Comparison of ENCODE assay signal across 10 cellular contexts in the genomic region with DNA sequence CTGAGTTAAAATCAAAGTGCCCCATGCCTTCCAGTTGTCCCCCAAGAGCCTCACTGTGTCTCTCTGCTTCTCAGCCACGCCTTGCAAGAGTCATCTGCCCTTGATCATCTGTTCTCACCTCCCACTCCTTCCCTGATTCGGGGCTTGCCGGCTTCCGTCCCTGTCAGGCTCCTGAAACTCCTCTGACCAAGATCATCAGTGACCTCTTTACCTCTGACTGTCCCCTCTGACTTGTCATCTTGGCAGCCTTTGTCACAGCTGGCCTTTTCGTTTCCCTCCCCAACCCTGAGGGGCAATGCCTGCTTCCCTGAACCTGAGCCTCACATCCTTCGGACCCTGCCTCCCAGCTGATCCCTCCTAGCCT.
A peak's percentile ranks its signal among the peaks of the same experiment; 100 is the strongest.
DNase-seq lines count a peak whose midpoint lies in the region; ATAC-seq, FAIRE-seq and TF ChIP-seq lines count a peak whose summit lies in the region.
"Had no signal": no experiment of that assay in that cellular context is flagged by ENCODE, and none has a peak within 500 bp of the region (broad histone marks: within the 10 kb centered on the region; RNA-seq: fewer than 3 reads in every experiment).

No MANE protein-coding gene starts in this region.

- no peak for TF ChIP-seq POLR2A in GM12891 (IDR thresholded peaks at IDR 0.05; ENCODE audit: low read depth, low read length)

- ATAC-seq in GM21619 (IDR thresholded peaks at IDR 0.05; ENCODE audit: unreplicated experiment) (peak; percentile 61), GM21825 (IDR thresholded peaks at IDR 0.05; ENCODE audit: unreplicated experiment) (no peak)

- no peak for DNase-seq in GM12891 (ENCODE audit: insufficient read length, low spot score)
- peak; percentile 56 for DNase-seq in activated CD4-positive, CD25-positive, alpha-beta regulatory T cell treated with anti-CD3 and anti-CD28 coated beads, Interleukin-2, amount 50 U/mL, for 72 hours
- peak; percentile 54 to 61 (median 60) for DNase-seq in stimulated activated CD4-positive, alpha-beta T cell treated with anti-CD3 and anti-CD28 coated beads, Interleukin-12 subunit alpha, Interleukin-12 subunit beta, amount 100 ng/mL, for 48 hours (ENCODE audit: low read depth in 2 of 3, low spot score in 1 of 3)
- no peak for DNase-seq in dermis blood vessel endothelial cell
- no peak for DNase-seq in NCI-H1092 treated with DMSO at 0.1 percent for 48 hours (lab: John Stamatoyannopoulos, UW)
- no peak for DNase-seq in KBM-7
- DNase-seq: dorsolateral prefrontal cortex had no signal

- in situ Hi-C loops in KBM-7 (cut with MboI; ENCODE audit: low pct_unique_long_range_greater_than_20kb, low sequenced_read_pairs): no loop called here

- FAIRE-seq in GM12891 (lab: Jason Lieb, UNC): peak; percentile 16
- FAIRE-seq: RCC 7860 had no signal

TF ChIP-seq in GM12891, 5 proteins besides CTCF, POLR2A, EP300 and RAD21:
- TF ChIP-seq POU2F2 (IDR thresholded peaks at IDR 0.05; ENCODE audit: low read depth, low read length) (no peak), POLR2AphosphoS5 (IDR thresholded peaks at IDR 0.05; ENCODE audit: low read depth, low read length) (no peak), TAF1 (IDR thresholded peaks at IDR 0.05; ENCODE audit: low read depth, low read length) (no peak), PAX5 (IDR thresholded peaks at IDR 0.05; ENCODE audit: insufficient read depth, low read length, severe bottlenecking) (no peak), SPI1 (IDR thresholded peaks at IDR 0.05; ENCODE audit: low read depth, low read length) (no peak)

Comparison
In these comparisons a context has a peak if more than half of its experiments do, and no peak if none do; other contexts are left out.
1. DNase-seq: peak in activated CD4-positive, CD25-positive, alpha-beta regulatory T cell treated with anti-CD3 and anti-CD28 coated beads, Interleukin-2, amount 50 U/mL, for 72 hours (single experiment) and stimulated activated CD4-positive, alpha-beta T cell treated with anti-CD3 and anti-CD28 coated beads, Interleukin-12 subunit alpha, Interleukin-12 subunit beta, amount 100 ng/mL, for 48 hours (3 of 3); none in GM12891 (single experiment), dermis blood vessel endothelial cell (single experiment), NCI-H1092 treated with DMSO at 0.1 percent for 48 hours (single experiment) and KBM-7 (single experiment).